Comparison of ENCODE assay signal across 8 cellular contexts in genomic region chr1:28737245-28738137, GRCh38.
DNase-seq lines count a peak whose midpoint lies in the region; ATAC-seq lines count a peak whose summit lies in the region.

No MANE protein-coding gene starts in this region.

- H3K9me3 ChIP-seq in muscle layer of duodenum (ENCODE audit: control insufficient read depth in 1 of 2, low read length in 2 of 2): no peaks in the 10 kb centered on the region

- peaks cover 11 to 34% of the 10 kb centered on the region in 2 donors for H3K4me1 ChIP-seq in muscle layer of duodenum (ENCODE audit: control insufficient read depth in 1 of 2, insufficient read depth in 2 of 2, low read length in 2 of 2)

- ATAC-seq in HG03045 (IDR thresholded peaks at IDR 0.05; ENCODE audit: unreplicated experiment): peak; percentile 21

- peaks cover 20 to 29% of the 10 kb centered on the region in 2 donors for H3K36me3 ChIP-seq in muscle layer of duodenum (ENCODE audit: control insufficient read depth in 1 of 2, insufficient read depth in 2 of 2, low read length in 2 of 2)

- peak; percentile 34 for DNase-seq in NCI-H1436 (lab: John Stamatoyannopoulos, UW)
- no peak for DNase-seq in NCI-H1436 treated with DMSO at 0.1 percent for 48 hours (lab: John Stamatoyannopoulos, UW)
- DNase-seq in NCI-H510A treated with DMSO at 0.1 percent for 48 hours (lab: John Stamatoyannopoulos, UW): peak; percentile 51
- DNase-seq in activated CD8-positive, alpha-beta memory T cell treated with anti-CD3 and anti-CD28 coated beads, Interleukin-2, amount 50 U/mL, for 4 hours: peak; percentile 50
- DNase-seq in epidermal melanocyte (ENCODE audit: insufficient read length, low spot score): peak; percentile 72
- peak; percentile 19 to 33 for DNase-seq in stimulated activated CD8-positive, alpha-beta memory T cell treated with anti-CD3 and anti-CD28 coated beads, Interleukin-7, amount 100 ng/mL, for 48 hours (ENCODE audit: extremely low read depth in 1 of 2, low read depth in 1 of 2)

- peak overlapping the region; percentile 89 to 94 for H3K4me3 ChIP-seq in muscle layer of duodenum (ENCODE audit: low read depth in 1 of 2, low read length in 2 of 2)

- H3K27ac ChIP-seq in muscle layer of duodenum (ENCODE audit: low read length): peak overlapping the region; percentile 87

- H3K27me3 ChIP-seq in muscle layer of duodenum (ENCODE audit: low read depth, low read length): no peaks in the 10 kb centered on the region
